In genomic region chr9:83960991-83961390, GRCh38 we compare ENCODE assay signal across 27 cellular contexts.
"Had no signal": no experiment of that assay in that cellular context is flagged by ENCODE, and none has a peak within 500 bp of the region (broad histone marks: within the 10 kb centered on the region; RNA-seq: fewer than 3 reads in every experiment).

No MANE protein-coding gene starts in this region.

- H3K9me3 ChIP-seq: left ventricle myocardium inferior, pancreas, prostate gland, stomach, testis, thyroid gland, upper lobe of right lung had no signal

- H3K4me1 ChIP-seq: upper lobe of right lung had no signal

- H3K27me3 Mint-ChIP-seq: naive B cell; stimulated activated naive B cell treated with anti-CD40 and anti-IgM and Interleukin-4, amounts not matched to agents 10 μg/mL and 1 μg/mL and 100 μg/mL, for 72 hours had no signal

- H3K9me3 Mint-ChIP-seq: mesothelial cell of epicardium; naive B cell; natural killer cell; stimulated activated naive B cell treated with anti-CD40 and anti-IgM and Interleukin-4, amounts not matched to agents 10 μg/mL and 1 μg/mL and 100 μg/mL, for 72 hours had no signal

- H3K4me3 Mint-ChIP-seq: mesothelial cell of epicardium; natural killer cell; stimulated activated naive B cell treated with anti-CD40 and anti-IgM and Interleukin-4, amounts not matched to agents 10 μg/mL and 1 μg/mL and 100 μg/mL, for 72 hours had no signal

- H3K4me3 ChIP-seq: hepatocyte, left ventricle myocardium inferior, lung, pancreas, prostate gland, skin epidermis, stomach, testis, thyroid gland, upper lobe of right lung had no signal

- H3K36me3 ChIP-seq: pancreas, prostate gland, thyroid gland had no signal

- ATAC-seq: natural killer cell; pancreas; right cardiac atrium; sciatic nerve; stimulated activated naive B cell treated with anti-CD40 and anti-IgM and Interleukin-4, amounts not matched to agents 10 μg/mL and 1 μg/mL and 100 μg/mL, for 72 hours; stimulated activated naive CD8-positive, alpha-beta T cell treated with anti-CD3 and anti-CD28 coated beads, Interleukin-15, Interleukin-2, amounts not matched to agents 100 U/mL and 50 U/mL, for 24 hours; upper lobe of right lung had no signal

- H3K27ac Mint-ChIP-seq: mesothelial cell of epicardium; natural killer cell; stimulated activated naive B cell treated with anti-CD40 and anti-IgM and Interleukin-4, amounts not matched to agents 10 μg/mL and 1 μg/mL and 100 μg/mL, for 72 hours had no signal

- H3K27me3 ChIP-seq: hepatocyte, pancreas, stomach, testis, thyroid gland, upper lobe of right lung had no signal

- DNase-seq: islet precursor cell; left ventricle myocardium inferior; mesendoderm; naive B cell; natural killer cell; nucleus accumbens; pancreas; posterior cingulate gyrus; retina; right cardiac atrium; stimulated activated CD4-positive, alpha-beta T cell treated with anti-CD3 and anti-CD28 coated beads, Interleukin-12 subunit alpha, Interleukin-12 subunit beta, amount 100 ng/mL, for 4 hours; stimulated activated CD4-positive, alpha-beta T cell treated with anti-CD3 and anti-CD28 coated beads, Interleukin-15, amount 100 ng/mL, for 24 hours; stimulated activated CD4-positive, alpha-beta T cell treated with anti-CD3 and anti-CD28 coated beads, Interleukin-2, amount 100 ng/mL, for 24 hours; stimulated activated CD4-positive, alpha-beta T cell treated with anti-CD3 and anti-CD28 coated beads, Interleukin-4, amount 100 ng/mL, for 1 hour; stimulated activated naive B cell treated with anti-CD40 and anti-IgM and Interleukin-4, amounts not matched to agents 10 μg/mL and 1 μg/mL and 100 μg/mL, for 72 hours; stimulated activated naive CD8-positive, alpha-beta T cell treated with anti-CD3 and anti-CD28 coated beads, Interleukin-15, Interleukin-2, amounts not matched to agents 100 U/mL and 50 U/mL, for 24 hours; stomach; testis; thyroid gland; trophoblast cell; upper lobe of right lung had no signal

- H3K27ac ChIP-seq: hepatocyte, left ventricle myocardium inferior, pancreas, prostate gland, skin epidermis, stomach, testis, thyroid gland, upper lobe of right lung had no signal

- H3K36me3 Mint-ChIP-seq: mesothelial cell of epicardium, naive B cell, natural killer cell had no signal
